18 cellular contexts compared by ENCODE assay signal in the genomic region with DNA sequence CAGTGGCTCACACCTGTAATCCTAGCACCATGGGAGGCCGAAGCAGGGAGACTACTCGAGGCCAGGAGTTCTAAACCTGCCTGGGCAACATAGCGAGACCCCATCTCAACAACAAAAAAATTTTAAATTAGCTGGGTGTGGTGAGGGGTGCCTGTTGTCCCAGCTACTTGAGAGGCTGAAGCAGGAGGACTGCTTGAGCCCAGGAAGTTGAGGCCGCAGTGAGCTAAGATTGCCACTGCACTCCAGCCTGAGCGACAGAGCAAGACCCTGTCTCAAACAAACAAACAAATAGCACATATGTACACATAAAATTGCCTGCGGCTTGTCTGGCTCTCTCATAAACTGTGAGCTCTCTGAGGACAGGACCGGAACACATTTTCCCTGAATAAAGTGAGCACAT.
A peak's percentile ranks its signal among the peaks of the same experiment; 100 is the strongest.
DNase-seq lines count a peak whose midpoint lies in the region; ATAC-seq and TF ChIP-seq lines count a peak whose summit lies in the region.
"Had no signal": no experiment of that assay in that cellular context is flagged by ENCODE, and none has a peak within 500 bp of the region (broad histone marks: within the 10 kb centered on the region; RNA-seq: fewer than 3 reads in every experiment).

No MANE protein-coding gene starts in this region.

- H3K36me3 ChIP-seq in breast epithelium (no peaks in the 10 kb centered on the region), left lung (no peaks in the 10 kb centered on the region), prostate gland (no peaks in the 10 kb centered on the region), upper lobe of right lung (no peaks in the 10 kb centered on the region)

- BruUV-seq in MCF 10A (replicated peaks; lab: Mats Ljungman, UMichigan): no TSS peak

- H3K4me3 ChIP-seq in breast epithelium: peak overlapping the region in 1 of 3 donors; percentile 19
- H3K4me3 ChIP-seq in left lung: no peak overlapping the region
- no peak overlapping the region for H3K4me3 ChIP-seq in prostate gland
- H3K4me3 ChIP-seq in upper lobe of right lung: no peak overlapping the region

- WGBS in prostate gland: 86% methylated on average over 7 of the region's 7 CpGs

- H3K27me3 ChIP-seq in breast epithelium (no peaks in the 10 kb centered on the region), left lung (no peaks in the 10 kb centered on the region), prostate gland (replicated peaks; ENCODE audit: insufficient read depth) (no peaks in the 10 kb centered on the region), upper lobe of right lung (no peaks in the 10 kb centered on the region)

- H3K27me3 Mint-ChIP-seq in MCF 10A (ENCODE audit: insufficient read depth, unreplicated experiment): no peaks in the 10 kb centered on the region

- CTCF ChIA-PET in MCF 10A (lab: Yijun Ruan, JAX): interaction anchor here (0.6 to 1.0 kb wide), 4 partner anchors 34 to 190 kb away, joined by 3 read pairs; no protein-coding TSS in a partner anchor

- H3K4me1 ChIP-seq in breast epithelium (peaks cover 0 to 10% of the 10 kb centered on the region in 2 donors), left lung (no peaks in the 10 kb centered on the region), prostate gland (replicated peaks) (peaks cover 6% of the 10 kb centered on the region), upper lobe of right lung (peaks cover 30% of the 10 kb centered on the region)

- no peak overlapping the region for H3K27ac Mint-ChIP-seq in MCF 10A (ENCODE audit: low read depth, unreplicated experiment)
- H3K27ac Mint-ChIP-seq: activated naive CD4-positive, alpha-beta T cell treated with anti-CD3 and anti-CD28 coated beads for 36 hours; CD4-positive, CD25-positive, alpha-beta regulatory T cell had no signal

- POLR2A ChIA-PET in MCF 10A (lab: Yijun Ruan, JAX): no interaction called here

- no peak for DNase-seq in breast epithelium (ENCODE audit: low spot score in 2 of 2)
- no peak for DNase-seq in MCF 10A (ENCODE audit: unreplicated experiment)
- no peak for DNase-seq in left lung
- no peak for DNase-seq in prostate gland (ENCODE audit: low spot score)
- no peak for DNase-seq in upper lobe of right lung
- DNase-seq in COLO668 (lab: John Stamatoyannopoulos, UW; ENCODE audit: unreplicated experiment): no peak
- no peak for DNase-seq in NCI-H146 treated with DMSO at 0.1 percent for 48 hours (lab: John Stamatoyannopoulos, UW; ENCODE audit: unreplicated experiment)
- DNase-seq: 8988T; activated CD4-positive, CD25-positive, alpha-beta regulatory T cell; activated naive CD4-positive, alpha-beta T cell treated with anti-CD3 and anti-CD28 coated beads for 36 hours; CD4-positive, CD25-positive, alpha-beta regulatory T cell; Kasumi-1; NCI-H146; NCI-H510A; SW 1271 had no signal

- no peak overlapping the region for H3K4me3 Mint-ChIP-seq in MCF 10A (ENCODE audit: unreplicated experiment)
- H3K4me3 Mint-ChIP-seq: activated naive CD4-positive, alpha-beta T cell treated with anti-CD3 and anti-CD28 coated beads for 36 hours; CD4-positive, CD25-positive, alpha-beta regulatory T cell; neural crest cell had no signal

- TF ChIP-seq POLR2A in breast epithelium (IDR thresholded peaks at IDR 0.05) (no peak), prostate gland (IDR thresholded peaks at IDR 0.05) (no peak)

- TF ChIP-seq CTCF in breast epithelium (IDR thresholded peaks at IDR 0.05): no peak
- TF ChIP-seq CTCF in MCF 10A (IDR thresholded peaks at IDR 0.05; ENCODE audit: unreplicated experiment): no peak
- no peak for TF ChIP-seq CTCF in left lung (IDR thresholded peaks at IDR 0.05)
- no peak for TF ChIP-seq CTCF in prostate gland (IDR thresholded peaks at IDR 0.05)
- TF ChIP-seq CTCF in upper lobe of right lung (IDR thresholded peaks at IDR 0.05): no peak

- H3K9me3 Mint-ChIP-seq in MCF 10A (ENCODE audit: unreplicated experiment): no peaks in the 10 kb centered on the region
- H3K9me3 Mint-ChIP-seq: activated naive CD4-positive, alpha-beta T cell treated with anti-CD3 and anti-CD28 coated beads for 36 hours; CD4-positive, CD25-positive, alpha-beta regulatory T cell; neural crest cell had no signal

- no peaks in the 10 kb centered on the region for H3K36me3 Mint-ChIP-seq in MCF 10A (ENCODE audit: insufficient read depth, unreplicated experiment)
- H3K36me3 Mint-ChIP-seq: CD4-positive, CD25-positive, alpha-beta regulatory T cell had no signal

- intact Hi-C loops in breast epithelium (cut with DNase I; ENCODE audit: low total_unique reads): no loop called here
- intact Hi-C loops in MCF 10A (cut with micrococcal nuclease): no loop called here
- intact Hi-C loops in left lung (cut with DNase I): no loop called here
- intact Hi-C loops in prostate gland (cut with DNase I): loop anchor here (5.0 to 10.0 kb wide), 3 partner anchors 91 to 121 kb away; a partner anchor contains a TSS
- intact Hi-C loops in upper lobe of right lung (cut with DNase I): no loop called here

- H3K9me3 ChIP-seq in breast epithelium: no peaks in the 10 kb centered on the region
- H3K9me3 ChIP-seq in left lung: no peaks in the 10 kb centered on the region
- no peaks in the 10 kb centered on the region for H3K9me3 ChIP-seq in prostate gland
- H3K9me3 ChIP-seq in upper lobe of right lung: no peaks in the 10 kb centered on the region

- ATAC-seq in left lung (no peak), upper lobe of right lung (no peak), HG02852 (IDR thresholded peaks at IDR 0.05; ENCODE audit: unreplicated experiment) (no peak)

- peaks cover 7% of the 10 kb centered on the region for H3K4me1 Mint-ChIP-seq in MCF 10A (ENCODE audit: insufficient read depth, unreplicated experiment)
- H3K4me1 Mint-ChIP-seq: CD4-positive, CD25-positive, alpha-beta regulatory T cell had no signal

- peak overlapping the region; percentile 75 to 78 for H3K27ac ChIP-seq in breast epithelium
- H3K27ac ChIP-seq in left lung: peak overlapping the region; percentile 37 to 69
- H3K27ac ChIP-seq in prostate gland: peak overlapping the region; percentile 42 to 52
- H3K27ac ChIP-seq in upper lobe of right lung: peak overlapping the region; percentile 38
- H3K27ac ChIP-seq: HL-60 had no signal
